In the genomic region with DNA sequence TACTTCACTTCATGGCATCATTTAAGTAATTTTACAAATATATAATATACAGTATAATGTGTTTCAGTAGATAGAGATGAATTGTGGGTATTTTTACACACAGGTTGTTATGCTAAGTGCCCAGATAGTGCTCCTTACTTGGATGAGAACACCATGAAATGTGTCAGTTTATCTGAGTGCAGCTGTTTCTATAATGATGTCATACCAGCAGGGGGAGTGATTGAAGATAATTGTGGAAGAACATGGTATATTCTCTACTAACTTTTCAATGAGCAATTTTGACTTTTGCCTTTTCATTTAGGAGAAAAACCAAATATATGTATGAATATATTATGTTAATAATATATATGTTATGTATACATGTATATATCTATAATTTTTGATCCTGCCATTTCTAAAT, we compare ENCODE assay signal across 8 cellular contexts.
DNase-seq lines count a peak whose midpoint lies in the region; ATAC-seq, FAIRE-seq and TF ChIP-seq lines count a peak whose summit lies in the region.

No MANE protein-coding gene starts in this region.

- TF ChIP-seq POLR2A in GM12878 (IDR thresholded peaks at IDR 0.05; ENCODE audit: low read depth, low read length): no peak

- POLR2A ChIA-PET in GM12878 (lab: Charles Lee): no interaction called here

- H3K36me3 Mint-ChIP-seq in activated T-helper 1 cell treated with anti-CD3 and anti-CD28 coated beads, Interleukin-12 subunit alpha, Interleukin-12 subunit beta, Interleukin-2, Interleukin-4 antibody, amounts not matched to agents 30 ng/mL and 10 ng/mL and 1 ng/mL, durations not matched to agents 14 hours and 24 hours and 36 hours (ENCODE audit: low read depth): no peaks in the 10 kb centered on the region

- FAIRE-seq in GM12878 (lab: Jason Lieb, UNC): peak; percentile 56

- CTCF ChIA-PET in GM12878 (lab: Yijun Ruan, JAX): interaction anchor here (0.6 to 2.9 kb wide), 17 partner anchors 10 to 435 kb away, joined by 3 to 20 read pairs (median 4); no protein-coding TSS in a partner anchor

- peak; percentile 60 for TF ChIP-seq RAD21 in GM12878 (IDR thresholded peaks at IDR 0.05; ENCODE audit: insufficient read depth, low read depth, low read length)

- no peaks in the 10 kb centered on the region for H3K4me1 Mint-ChIP-seq in activated T-helper 1 cell treated with anti-CD3 and anti-CD28 coated beads, Interleukin-12 subunit alpha, Interleukin-12 subunit beta, Interleukin-2, Interleukin-4 antibody, amounts not matched to agents 30 ng/mL and 10 ng/mL and 1 ng/mL, durations not matched to agents 14 hours and 24 hours and 36 hours (ENCODE audit: low read depth)

- DNase-seq in cardiac muscle cell (ENCODE audit: low read depth in 1 of 2, low spot score in 1 of 2): peak in 1 of 2 donors; percentile 28
- no peak for DNase-seq in heart right ventricle
- peak; percentile 29 for DNase-seq in HuH-7 (ENCODE audit: low spot score)
- no peak for DNase-seq in GM12878 (ENCODE audit: low read depth, low spot score)
- no peak for DNase-seq in retinal pigment epithelial cell (ENCODE audit: low read depth)
- DNase-seq in activated T-helper 1 cell treated with anti-CD3 and anti-CD28 coated beads, Interleukin-12 subunit alpha, Interleukin-12 subunit beta, Interleukin-2, Interleukin-4 antibody, amounts not matched to agents 30 ng/mL and 10 ng/mL and 1 ng/mL, durations not matched to agents 14 hours and 24 hours and 36 hours (ENCODE audit: low spot score): no peak
- DNase-seq in mucosa of descending colon: no peak
- DNase-seq in cerebellar nuclear complex (lab: John Stamatoyannopoulos, UW): no peak

- H3K27me3 ChIP-seq in cardiac muscle cell (no peaks in the 10 kb centered on the region), heart right ventricle (no peaks in the 10 kb centered on the region), GM12878 (replicated peaks in 1 of 2; ENCODE audit: control insufficient read depth in 2 of 2, insufficient read depth in 2 of 2, low read length in 1 of 2) (no peaks in the 10 kb centered on the region)

- H3K9me3 ChIP-seq in cardiac muscle cell (ENCODE audit: low read depth) (no peaks in the 10 kb centered on the region), heart right ventricle (no peaks in the 10 kb centered on the region), GM12878 (replicated peaks; ENCODE audit: control insufficient read depth, insufficient read depth, low read length) (no peaks in the 10 kb centered on the region), mucosa of descending colon (no peaks in the 10 kb centered on the region)

- H3K4me2 ChIP-seq in GM12878 (ENCODE audit: control insufficient read depth, insufficient read depth): no peak overlapping the region

- in situ Hi-C loops in GM12878 (cut with MboI): loop anchor here (10.0 kb wide), 1 partner anchor 468 kb away; no protein-coding TSS in a partner anchor

- TF ChIP-seq EP300 in GM12878 (IDR thresholded peaks at IDR 0.05; ENCODE audit: borderline replicate concordance in 1 of 2, control insufficient read depth in 1 of 2, low read depth in 2 of 2, low read length in 2 of 2): no peak

- no peak overlapping the region for H3K27ac Mint-ChIP-seq in activated T-helper 1 cell treated with anti-CD3 and anti-CD28 coated beads, Interleukin-12 subunit alpha, Interleukin-12 subunit beta, Interleukin-2, Interleukin-4 antibody, amounts not matched to agents 30 ng/mL and 10 ng/mL and 1 ng/mL, durations not matched to agents 14 hours and 24 hours and 36 hours

- no TSS peak for BruUV-seq in GM12878 (replicated peaks; lab: Mats Ljungman, UMichigan)

- H3K27me3 Mint-ChIP-seq in activated T-helper 1 cell treated with anti-CD3 and anti-CD28 coated beads, Interleukin-12 subunit alpha, Interleukin-12 subunit beta, Interleukin-2, Interleukin-4 antibody, amounts not matched to agents 30 ng/mL and 10 ng/mL and 1 ng/mL, durations not matched to agents 14 hours and 24 hours and 36 hours (ENCODE audit: insufficient read depth): no peaks in the 10 kb centered on the region

- SMC1A ChIA-PET in GM12878 (lab: Charles Lee; ENCODE audit: uncharacterized antibody, unreplicated experiment): interaction anchor here (0.6 to 2.8 kb wide), 10 partner anchors 10 to 480 kb away, joined by 3 to 14 read pairs (median 4); no protein-coding TSS in a partner anchor

- no peaks in the 10 kb centered on the region for H3K79me2 ChIP-seq in GM12878 (ENCODE audit: control insufficient read depth, insufficient read depth, low read length)

- ATAC-seq in heart right ventricle: no peak
- peak; percentile 76 for ATAC-seq in GM12878
- no peak for ATAC-seq in mucosa of descending colon

- RAD21 ChIA-PET in GM12878 (lab: Charles Lee; ENCODE audit: unreplicated experiment): interaction anchor here (0.8 to 2.8 kb wide), 7 partner anchors 10 to 290 kb away, joined by 3 to 11 read pairs (median 4); no protein-coding TSS in a partner anchor

- intact Hi-C loops in heart right ventricle (cut with DNase I) (no loop called here), GM12878 (cut with micrococcal nuclease; ENCODE audit: unreplicated experiment) (loop anchor here (5.0 to 10.0 kb wide), 2 partner anchors 138 to 476 kb away; no protein-coding TSS in a partner anchor), mucosa of descending colon (cut with DNase I, micrococcal nuclease) (no loop called here)
- intact Hi-C loops in activated T-helper 1 cell treated with anti-CD3 and anti-CD28 coated beads, Interleukin-12 subunit alpha, Interleukin-12 subunit beta, Interleukin-2, Interleukin-4 antibody, amounts not matched to agents 30 ng/mL and 10 ng/mL and 1 ng/mL, durations not matched to agents 14 hours and 24 hours and 36 hours (cut with micrococcal nuclease): no loop called here

- no peak overlapping the region for H3K4me3 Mint-ChIP-seq in activated T-helper 1 cell treated with anti-CD3 and anti-CD28 coated beads, Interleukin-12 subunit alpha, Interleukin-12 subunit beta, Interleukin-2, Interleukin-4 antibody, amounts not matched to agents 30 ng/mL and 10 ng/mL and 1 ng/mL, durations not matched to agents 14 hours and 24 hours and 36 hours

- H3K9me3 Mint-ChIP-seq in activated T-helper 1 cell treated with anti-CD3 and anti-CD28 coated beads, Interleukin-12 subunit alpha, Interleukin-12 subunit beta, Interleukin-2, Interleukin-4 antibody, amounts not matched to agents 30 ng/mL and 10 ng/mL and 1 ng/mL, durations not matched to agents 14 hours and 24 hours and 36 hours: no peaks in the 10 kb centered on the region

- H3K4me1 ChIP-seq in cardiac muscle cell (ENCODE audit: low read depth): no peaks in the 10 kb centered on the region
- no peaks in the 10 kb centered on the region for H3K4me1 ChIP-seq in heart right ventricle
- H3K4me1 ChIP-seq in GM12878 (ENCODE audit: control insufficient read depth, insufficient read depth, low read length): no peaks in the 10 kb centered on the region
- H3K4me1 ChIP-seq in mucosa of descending colon (ENCODE audit: low read depth): no peaks in the 10 kb centered on the region

- H3K36me3 ChIP-seq in cardiac muscle cell (no peaks in the 10 kb centered on the region), heart right ventricle (no peaks in the 10 kb centered on the region), GM12878 (ENCODE audit: control insufficient read depth in 2 of 2, insufficient read depth in 2 of 2, low read length in 1 of 2) (no peaks in the 10 kb centered on the region), mucosa of descending colon (ENCODE audit: low read depth) (no peaks in the 10 kb centered on the region)

- H3K4me3 ChIP-seq in cardiac muscle cell (no peak overlapping the region), heart right ventricle (no peak overlapping the region), GM12878 (no peak overlapping the region), retinal pigment epithelial cell (ENCODE audit: low read length) (no peak overlapping the region), mucosa of descending colon (no peak overlapping the region)

- peak; percentile 8 for TF ChIP-seq CTCF in cardiac muscle cell (IDR thresholded peaks at IDR 0.05; ENCODE audit: low read depth, low read length)
- peak in 4 of 9 donors; percentile 12 to 32 (median 22) for TF ChIP-seq CTCF in heart right ventricle (IDR thresholded peaks at IDR 0.05)
- peak; percentile 44 to 57 (median 48); a peak in 4 of 6 replicates for TF ChIP-seq CTCF in GM12878 (IDR thresholded peaks at IDR 0.05 in 2 of 3, conservative IDR thresholded peaks at IDR 0.05 in 1 of 3; ENCODE audit: control insufficient read depth in 2 of 3, extremely low read depth in 1 of 3, insufficient read depth in 1 of 3, low read depth in 3 of 3, low read length in 3 of 3)
- TF ChIP-seq CTCF in retinal pigment epithelial cell (conservative IDR thresholded peaks at IDR 0.05; ENCODE audit: low read depth, low read length): peak; percentile 56
- no peak for TF ChIP-seq CTCF in mucosa of descending colon (IDR thresholded peaks at IDR 0.05)

- H3K27ac ChIP-seq in cardiac muscle cell: no peak overlapping the region
- H3K27ac ChIP-seq in heart right ventricle: no peak overlapping the region
- no peak overlapping the region for H3K27ac ChIP-seq in GM12878 (ENCODE audit: control insufficient read depth, insufficient read depth)

- H3K9ac ChIP-seq in GM12878 (ENCODE audit: control insufficient read depth, insufficient read depth, low read length): no peak overlapping the region

- no peak overlapping the region for H2AFZ ChIP-seq in GM12878 (ENCODE audit: control insufficient read depth, low read depth, low read length)

- H4K20me1 ChIP-seq in GM12878 (ENCODE audit: control insufficient read depth, insufficient read depth): no peaks in the 10 kb centered on the region

TF ChIP-seq in GM12878, 131 proteins besides CTCF, POLR2A, EP300 and RAD21 (continues in another document):
- TF ChIP-seq, protein P1, sequence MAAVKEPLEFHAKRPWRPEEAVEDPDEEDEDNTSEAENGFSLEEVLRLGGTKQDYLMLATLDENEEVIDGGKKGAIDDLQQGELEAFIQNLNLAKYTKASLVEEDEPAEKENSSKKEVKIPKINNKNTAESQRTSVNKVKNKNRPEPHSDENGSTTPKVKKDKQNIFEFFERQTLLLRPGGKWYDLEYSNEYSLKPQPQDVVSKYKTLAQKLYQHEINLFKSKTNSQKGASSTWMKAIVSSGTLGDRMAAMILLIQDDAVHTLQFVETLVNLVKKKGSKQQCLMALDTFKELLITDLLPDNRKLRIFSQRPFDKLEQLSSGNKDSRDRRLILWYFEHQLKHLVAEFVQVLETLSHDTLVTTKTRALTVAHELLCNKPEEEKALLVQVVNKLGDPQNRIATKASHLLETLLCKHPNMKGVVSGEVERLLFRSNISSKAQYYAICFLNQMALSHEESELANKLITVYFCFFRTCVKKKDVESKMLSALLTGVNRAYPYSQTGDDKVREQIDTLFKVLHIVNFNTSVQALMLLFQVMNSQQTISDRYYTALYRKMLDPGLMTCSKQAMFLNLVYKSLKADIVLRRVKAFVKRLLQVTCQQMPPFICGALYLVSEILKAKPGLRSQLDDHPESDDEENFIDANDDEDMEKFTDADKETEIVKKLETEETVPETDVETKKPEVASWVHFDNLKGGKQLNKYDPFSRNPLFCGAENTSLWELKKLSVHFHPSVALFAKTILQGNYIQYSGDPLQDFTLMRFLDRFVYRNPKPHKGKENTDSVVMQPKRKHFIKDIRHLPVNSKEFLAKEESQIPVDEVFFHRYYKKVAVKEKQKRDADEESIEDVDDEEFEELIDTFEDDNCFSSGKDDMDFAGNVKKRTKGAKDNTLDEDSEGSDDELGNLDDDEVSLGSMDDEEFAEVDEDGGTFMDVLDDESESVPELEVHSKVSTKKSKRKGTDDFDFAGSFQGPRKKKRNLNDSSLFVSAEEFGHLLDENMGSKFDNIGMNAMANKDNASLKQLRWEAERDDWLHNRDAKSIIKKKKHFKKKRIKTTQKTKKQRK (IDR thresholded peaks at IDR 0.05; ENCODE audit: low read depth, low read length): no peak
